ENCODE assay signal across 1 cellular context in the genomic region with DNA sequence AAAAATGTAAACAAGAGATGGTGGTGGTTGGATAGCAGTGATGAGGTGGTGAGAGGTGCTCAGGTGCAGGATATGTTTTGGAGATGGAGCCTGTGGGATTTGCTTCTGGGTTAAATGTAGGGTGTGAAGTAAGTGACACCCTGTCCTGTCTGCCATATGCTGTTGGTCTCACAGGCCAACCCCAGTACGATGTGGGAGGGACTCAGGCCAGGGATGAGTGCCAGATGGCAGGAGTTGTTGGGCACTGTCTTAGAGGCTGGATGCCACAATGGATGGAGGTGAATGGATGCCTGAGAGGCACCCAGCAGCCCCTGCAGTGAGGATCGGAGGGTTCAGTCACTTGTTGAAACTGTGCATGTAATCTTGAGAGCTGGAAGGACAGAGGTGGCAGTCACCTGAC.
TF ChIP-seq lines count a peak whose summit lies in the region.

No MANE protein-coding gene starts in this region.

TF ChIP-seq in IMR-90, 13 proteins besides CTCF, POLR2A, EP300 and RAD21:
- TF ChIP-seq MAZ (IDR thresholded peaks at IDR 0.05; ENCODE audit: borderline replicate concordance, low read depth, low read length) (no peak), MAFK (IDR thresholded peaks at IDR 0.05; ENCODE audit: low read depth, low read length) (no peak), SMC3 (IDR thresholded peaks at IDR 0.05; ENCODE audit: low read depth, low read length) (no peak), CHD1 (IDR thresholded peaks at IDR 0.05; ENCODE audit: low read depth, low read length) (no peak), FOS (IDR thresholded peaks at IDR 0.05; ENCODE audit: low read depth, low read length) (no peak), RFX5 (IDR thresholded peaks at IDR 0.05; ENCODE audit: low read depth, low read length) (no peak), CEBPB (IDR thresholded peaks at IDR 0.05; ENCODE audit: low read depth, low read length) (no peak), BHLHE40 (IDR thresholded peaks at IDR 0.05; ENCODE audit: low read depth, low read length) (no peak), NFE2L2 (IDR thresholded peaks at IDR 0.05; ENCODE audit: low read depth, low read length) (no peak), RCOR1 (IDR thresholded peaks at IDR 0.05; ENCODE audit: insufficient replicate concordance, low read length) (no peak), MXI1 (IDR thresholded peaks at IDR 0.05; ENCODE audit: borderline replicate concordance, low read depth, low read length) (no peak)
- TF ChIP-seq, protein P1, sequence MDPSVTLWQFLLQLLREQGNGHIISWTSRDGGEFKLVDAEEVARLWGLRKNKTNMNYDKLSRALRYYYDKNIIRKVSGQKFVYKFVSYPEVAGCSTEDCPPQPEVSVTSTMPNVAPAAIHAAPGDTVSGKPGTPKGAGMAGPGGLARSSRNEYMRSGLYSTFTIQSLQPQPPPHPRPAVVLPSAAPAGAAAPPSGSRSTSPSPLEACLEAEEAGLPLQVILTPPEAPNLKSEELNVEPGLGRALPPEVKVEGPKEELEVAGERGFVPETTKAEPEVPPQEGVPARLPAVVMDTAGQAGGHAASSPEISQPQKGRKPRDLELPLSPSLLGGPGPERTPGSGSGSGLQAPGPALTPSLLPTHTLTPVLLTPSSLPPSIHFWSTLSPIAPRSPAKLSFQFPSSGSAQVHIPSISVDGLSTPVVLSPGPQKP (IDR thresholded peaks at IDR 0.05; ENCODE audit: borderline replicate concordance, low read depth, low read length), result no peak
- TF ChIP-seq, protein P2, sequence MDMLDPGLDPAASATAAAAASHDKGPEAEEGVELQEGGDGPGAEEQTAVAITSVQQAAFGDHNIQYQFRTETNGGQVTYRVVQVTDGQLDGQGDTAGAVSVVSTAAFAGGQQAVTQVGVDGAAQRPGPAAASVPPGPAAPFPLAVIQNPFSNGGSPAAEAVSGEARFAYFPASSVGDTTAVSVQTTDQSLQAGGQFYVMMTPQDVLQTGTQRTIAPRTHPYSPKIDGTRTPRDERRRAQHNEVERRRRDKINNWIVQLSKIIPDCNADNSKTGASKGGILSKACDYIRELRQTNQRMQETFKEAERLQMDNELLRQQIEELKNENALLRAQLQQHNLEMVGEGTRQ (IDR thresholded peaks at IDR 0.05; ENCODE audit: low read depth, low read length), result no peak
